1 cellular context compared by ENCODE assay signal in the genomic region with DNA sequence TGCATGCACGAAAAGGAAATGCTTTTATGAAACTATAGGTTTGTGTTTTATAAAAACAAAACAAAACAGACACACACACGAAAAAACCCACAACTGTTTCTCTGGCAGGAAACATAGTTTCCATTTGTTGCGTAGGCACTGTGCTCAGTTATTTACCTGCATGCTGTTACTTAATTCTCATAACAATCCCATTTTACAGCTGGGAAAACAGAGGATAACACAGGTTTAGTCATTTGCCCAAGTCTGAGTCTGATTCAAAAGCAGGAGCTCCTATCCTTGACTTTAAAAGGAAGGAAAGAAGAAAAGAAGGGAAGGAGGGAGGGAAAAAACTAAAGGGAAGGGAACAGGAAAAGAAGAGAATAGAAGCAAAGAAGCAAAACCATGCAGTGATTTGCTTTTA.
TF ChIP-seq lines count a peak whose summit lies in the region.

No MANE protein-coding gene starts in this region.

TF ChIP-seq in GM23338, 12 proteins besides CTCF, POLR2A, EP300 and RAD21 (continued from another document):
- TF ChIP-seq STAT1 (IDR thresholded peaks at IDR 0.05; ENCODE audit: unreplicated experiment) = no peak
- no peak for TF ChIP-seq REST (IDR thresholded peaks at IDR 0.05; ENCODE audit: unreplicated experiment)
- TF ChIP-seq CREB1 (CRISPR knock-in tag; IDR thresholded peaks at IDR 0.05; ENCODE audit: low read depth) = no peak
